In genomic region chr19:41657157-41657556, GRCh38 we compare ENCODE assay signal across 2 cellular contexts.
A peak's percentile ranks its signal among the peaks of the same experiment; 100 is the strongest.
TF ChIP-seq lines count a peak whose summit lies in the region.

No MANE protein-coding gene starts in this region.

TF ChIP-seq in HEK293, 187 proteins besides CTCF, POLR2A, EP300 and RAD21:
- TF ChIP-seq ZIC2 (tag by site-specific recombination; IDR thresholded peaks at IDR 0.05): peak; percentile 40
- TF ChIP-seq, protein P1, sequence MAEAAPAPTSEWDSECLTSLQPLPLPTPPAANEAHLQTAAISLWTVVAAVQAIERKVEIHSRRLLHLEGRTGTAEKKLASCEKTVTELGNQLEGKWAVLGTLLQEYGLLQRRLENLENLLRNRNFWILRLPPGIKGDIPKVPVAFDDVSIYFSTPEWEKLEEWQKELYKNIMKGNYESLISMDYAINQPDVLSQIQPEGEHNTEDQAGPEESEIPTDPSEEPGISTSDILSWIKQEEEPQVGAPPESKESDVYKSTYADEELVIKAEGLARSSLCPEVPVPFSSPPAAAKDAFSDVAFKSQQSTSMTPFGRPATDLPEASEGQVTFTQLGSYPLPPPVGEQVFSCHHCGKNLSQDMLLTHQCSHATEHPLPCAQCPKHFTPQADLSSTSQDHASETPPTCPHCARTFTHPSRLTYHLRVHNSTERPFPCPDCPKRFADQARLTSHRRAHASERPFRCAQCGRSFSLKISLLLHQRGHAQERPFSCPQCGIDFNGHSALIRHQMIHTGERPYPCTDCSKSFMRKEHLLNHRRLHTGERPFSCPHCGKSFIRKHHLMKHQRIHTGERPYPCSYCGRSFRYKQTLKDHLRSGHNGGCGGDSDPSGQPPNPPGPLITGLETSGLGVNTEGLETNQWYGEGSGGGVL (tag by site-specific recombination; IDR thresholded peaks at IDR 0.05): no peak
- no peak for TF ChIP-seq ZNF645 (tag by site-specific recombination; IDR thresholded peaks at IDR 0.05)
- peak; percentile 30; the same call in 1 of the 2 replicates for TF ChIP-seq PRDM10 (tag by site-specific recombination; IDR thresholded peaks at IDR 0.05)
TF ChIP-seq in HEK293: peak in this region for 2.

TF ChIP-seq in GM12878, 131 proteins besides CTCF, POLR2A, EP300 and RAD21:
- no peak for TF ChIP-seq BHLHE40 (IDR thresholded peaks at IDR 0.05; ENCODE audit: borderline replicate concordance in 1 of 2, low read depth in 2 of 2, low read length in 1 of 2)
